8 cellular contexts compared by ENCODE assay signal in the genomic region with DNA sequence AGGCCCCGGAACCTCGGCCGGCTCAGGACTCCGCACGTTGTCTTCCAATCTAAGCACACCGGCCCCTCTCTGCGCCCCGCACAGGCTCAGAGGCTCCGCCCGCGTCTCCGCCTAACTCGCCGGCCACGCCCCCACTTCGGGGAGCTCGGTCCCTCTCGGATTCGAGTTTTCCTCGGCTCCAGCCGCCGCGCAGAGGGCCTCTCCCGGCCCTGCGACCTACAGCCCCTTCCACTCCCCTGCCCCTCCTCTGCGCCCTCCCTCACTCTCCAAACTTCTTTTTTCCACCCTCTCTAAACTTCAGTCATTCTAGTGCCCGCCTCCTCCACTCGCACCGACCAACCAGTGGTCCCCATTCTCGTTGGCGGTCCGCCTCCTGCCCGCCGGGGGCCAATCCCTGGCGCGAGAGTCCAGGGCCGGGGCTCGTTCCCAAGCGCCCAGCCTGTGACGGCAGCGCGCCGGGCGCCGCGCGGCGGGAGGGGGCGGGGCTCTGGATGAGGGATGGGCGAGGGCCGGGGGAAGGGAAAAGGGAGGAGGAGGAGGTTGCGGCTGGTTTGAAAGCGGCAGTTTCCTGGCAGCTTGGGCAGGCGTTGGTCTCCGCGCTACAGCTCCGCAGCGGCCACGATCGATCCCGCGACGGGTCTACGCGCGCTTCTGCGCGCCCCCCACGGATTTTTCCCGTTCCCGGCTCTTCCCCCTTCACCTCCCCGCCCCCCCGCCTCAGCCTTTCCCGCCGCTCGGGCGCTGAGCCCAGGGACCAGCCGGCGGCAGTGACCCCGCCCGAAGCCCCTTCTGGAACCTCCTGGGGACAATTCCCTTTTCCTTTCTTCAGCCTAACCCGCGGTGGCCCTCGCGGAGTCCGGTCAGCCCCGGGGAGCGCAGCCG. TPM values are rescaled to one million over a fixed set of nuclear protein-coding genes. Genes with fewer than 3 reads are reported as not detected.
A peak's percentile ranks its signal among the peaks of the same experiment; 100 is the strongest.
DNase-seq lines count a peak whose midpoint lies in the region; ATAC-seq and TF ChIP-seq lines count a peak whose summit lies in the region.

A gene (plus strand): TSS at position 563 of the 882 bp plus-strand sequence. CDS start 519 bp downstream, outside the sequence.

- H3K9me3 Mint-ChIP-seq in GM23338 = no peaks in the 10 kb centered on the region
- H3K9me3 Mint-ChIP-seq in natural killer cell = no peaks in the 10 kb centered on the region

- ATAC-seq in GM23338 = peak; percentile 91
- peak; percentile 95 to 96 (median 95) for ATAC-seq in natural killer cell

- peak within 1 kb of the TSS; percentile 97 for H2AFZ ChIP-seq in GM23338

- no peaks in the 10 kb centered on the region; the same call in 1 of the 2 replicates for H4K20me1 ChIP-seq in GM23338 (replicated peaks; ENCODE audit: insufficient read depth)

- H3K27ac ChIP-seq in GM23338 (ENCODE audit: low read depth) (peak within 1 kb of the TSS; percentile 6; the same call in 1 of the 2 replicates), RWPE1 (peak within 1 kb of the TSS; percentile 92)

- H3K27ac Mint-ChIP-seq in GM23338 (peak within 1 kb of the TSS; percentile 84), natural killer cell (peak within 1 kb of the TSS in 1 of 2 donors; percentile 42)

- H3K9me2 ChIP-seq in GM23338 (ENCODE audit: insufficient read depth) = no peaks in the 10 kb centered on the region

- H3K4me1 Mint-ChIP-seq in GM23338 (peaks cover 19% of the 10 kb centered on the region), natural killer cell (peaks cover 20 to 27% of the 10 kb centered on the region in 2 donors)

- H3K4me1 ChIP-seq in GM23338 (ENCODE audit: insufficient read depth) = peaks cover 24% of the 10 kb centered on the region

- TF ChIP-seq CTCF in GM23338 (conservative IDR thresholded peaks at IDR 0.05; ENCODE audit: low read depth in 2 of 2) (no peak), RWPE1 (conservative IDR thresholded peaks at IDR 0.05; ENCODE audit: low read depth) (no peak), natural killer cell (IDR thresholded peaks at IDR 0.05) (no peak)

- POLR2A ChIA-PET in RWPE1 (lab: Yijun Ruan, JAX; ENCODE audit: low non-redundant PET) = interaction anchor here (0.6 kb wide), 1 partner anchor 166 kb away, joined by 3 read pairs; no protein-coding TSS in a partner anchor

- intact Hi-C loops in natural killer cell (cut with micrococcal nuclease) = no loop called here

- CTCF ChIA-PET in RWPE1 (lab: Yijun Ruan, JAX) = interaction anchor here (1.3 kb wide), 1 partner anchor 63 kb away, joined by 3 read pairs; no protein-coding TSS in a partner anchor

- H3K27me3 Mint-ChIP-seq in GM23338 (ENCODE audit: insufficient read depth, low read depth, poor library complexity) = peaks cover 6% of the 10 kb centered on the region
- H3K27me3 Mint-ChIP-seq in natural killer cell (ENCODE audit: low read depth in 2 of 2) = peaks cover 13 to 40% of the 10 kb centered on the region in 2 donors

- peak within 1 kb of the TSS; percentile 95 for H3K4me2 ChIP-seq in GM23338

- H3K27me3 ChIP-seq in GM23338 (ENCODE audit: insufficient read depth) = peaks cover 18% of the 10 kb centered on the region

- peak within 1 kb of the TSS; percentile 83 for H3K4me3 ChIP-seq in GM23338

- H3K79me2 ChIP-seq in GM23338 (replicated peaks; ENCODE audit: insufficient read depth) = peaks cover 34% of the 10 kb centered on the region

- H3F3A ChIP-seq in GM23338 (replicated peaks; ENCODE audit: low read depth) = peaks cover 7% of the 10 kb centered on the region

- H3K36me3 ChIP-seq in GM23338 (ENCODE audit: insufficient read depth) = no peaks in the 10 kb centered on the region

- DNase-seq in DMS79 treated with DMSO at 0.1 percent for 48 hours (lab: John Stamatoyannopoulos, UW) (peak; percentile 99), GM23338 (ENCODE audit: low spot score) (peak; percentile 98), LHCN-M2 (ENCODE audit: low read depth) (peak; percentile 98), RWPE1 (ENCODE audit: low spot score) (peak; percentile 94), fibroblast of peridontal ligament (ENCODE audit: extremely low read depth) (peak; percentile 98), natural killer cell (peak; percentile 82)
- DNase-seq in activated T-helper 9 cell treated with anti-CD3 and anti-CD28 coated beads, Interleukin-2, amount 50 U/mL, for 16 hours (ENCODE audit: low read depth) = peak; percentile 93
- peak; percentile 86 to 93 (median 91) for DNase-seq in stimulated activated naive CD4-positive, alpha-beta T cell (lab: John Stamatoyannopoulos, UW)

- H3K4me3 Mint-ChIP-seq in GM23338 = peak within 1 kb of the TSS; percentile 84
- peak within 1 kb of the TSS; percentile 91 for H3K4me3 Mint-ChIP-seq in natural killer cell

- H3K36me3 Mint-ChIP-seq in GM23338 (ENCODE audit: low read depth) = no peaks in the 10 kb centered on the region
- H3K36me3 Mint-ChIP-seq in natural killer cell = no peaks in the 10 kb centered on the region

TF ChIP-seq in GM23338, 12 proteins besides CTCF, POLR2A, EP300 and RAD21:
- TF ChIP-seq, protein P1, sequence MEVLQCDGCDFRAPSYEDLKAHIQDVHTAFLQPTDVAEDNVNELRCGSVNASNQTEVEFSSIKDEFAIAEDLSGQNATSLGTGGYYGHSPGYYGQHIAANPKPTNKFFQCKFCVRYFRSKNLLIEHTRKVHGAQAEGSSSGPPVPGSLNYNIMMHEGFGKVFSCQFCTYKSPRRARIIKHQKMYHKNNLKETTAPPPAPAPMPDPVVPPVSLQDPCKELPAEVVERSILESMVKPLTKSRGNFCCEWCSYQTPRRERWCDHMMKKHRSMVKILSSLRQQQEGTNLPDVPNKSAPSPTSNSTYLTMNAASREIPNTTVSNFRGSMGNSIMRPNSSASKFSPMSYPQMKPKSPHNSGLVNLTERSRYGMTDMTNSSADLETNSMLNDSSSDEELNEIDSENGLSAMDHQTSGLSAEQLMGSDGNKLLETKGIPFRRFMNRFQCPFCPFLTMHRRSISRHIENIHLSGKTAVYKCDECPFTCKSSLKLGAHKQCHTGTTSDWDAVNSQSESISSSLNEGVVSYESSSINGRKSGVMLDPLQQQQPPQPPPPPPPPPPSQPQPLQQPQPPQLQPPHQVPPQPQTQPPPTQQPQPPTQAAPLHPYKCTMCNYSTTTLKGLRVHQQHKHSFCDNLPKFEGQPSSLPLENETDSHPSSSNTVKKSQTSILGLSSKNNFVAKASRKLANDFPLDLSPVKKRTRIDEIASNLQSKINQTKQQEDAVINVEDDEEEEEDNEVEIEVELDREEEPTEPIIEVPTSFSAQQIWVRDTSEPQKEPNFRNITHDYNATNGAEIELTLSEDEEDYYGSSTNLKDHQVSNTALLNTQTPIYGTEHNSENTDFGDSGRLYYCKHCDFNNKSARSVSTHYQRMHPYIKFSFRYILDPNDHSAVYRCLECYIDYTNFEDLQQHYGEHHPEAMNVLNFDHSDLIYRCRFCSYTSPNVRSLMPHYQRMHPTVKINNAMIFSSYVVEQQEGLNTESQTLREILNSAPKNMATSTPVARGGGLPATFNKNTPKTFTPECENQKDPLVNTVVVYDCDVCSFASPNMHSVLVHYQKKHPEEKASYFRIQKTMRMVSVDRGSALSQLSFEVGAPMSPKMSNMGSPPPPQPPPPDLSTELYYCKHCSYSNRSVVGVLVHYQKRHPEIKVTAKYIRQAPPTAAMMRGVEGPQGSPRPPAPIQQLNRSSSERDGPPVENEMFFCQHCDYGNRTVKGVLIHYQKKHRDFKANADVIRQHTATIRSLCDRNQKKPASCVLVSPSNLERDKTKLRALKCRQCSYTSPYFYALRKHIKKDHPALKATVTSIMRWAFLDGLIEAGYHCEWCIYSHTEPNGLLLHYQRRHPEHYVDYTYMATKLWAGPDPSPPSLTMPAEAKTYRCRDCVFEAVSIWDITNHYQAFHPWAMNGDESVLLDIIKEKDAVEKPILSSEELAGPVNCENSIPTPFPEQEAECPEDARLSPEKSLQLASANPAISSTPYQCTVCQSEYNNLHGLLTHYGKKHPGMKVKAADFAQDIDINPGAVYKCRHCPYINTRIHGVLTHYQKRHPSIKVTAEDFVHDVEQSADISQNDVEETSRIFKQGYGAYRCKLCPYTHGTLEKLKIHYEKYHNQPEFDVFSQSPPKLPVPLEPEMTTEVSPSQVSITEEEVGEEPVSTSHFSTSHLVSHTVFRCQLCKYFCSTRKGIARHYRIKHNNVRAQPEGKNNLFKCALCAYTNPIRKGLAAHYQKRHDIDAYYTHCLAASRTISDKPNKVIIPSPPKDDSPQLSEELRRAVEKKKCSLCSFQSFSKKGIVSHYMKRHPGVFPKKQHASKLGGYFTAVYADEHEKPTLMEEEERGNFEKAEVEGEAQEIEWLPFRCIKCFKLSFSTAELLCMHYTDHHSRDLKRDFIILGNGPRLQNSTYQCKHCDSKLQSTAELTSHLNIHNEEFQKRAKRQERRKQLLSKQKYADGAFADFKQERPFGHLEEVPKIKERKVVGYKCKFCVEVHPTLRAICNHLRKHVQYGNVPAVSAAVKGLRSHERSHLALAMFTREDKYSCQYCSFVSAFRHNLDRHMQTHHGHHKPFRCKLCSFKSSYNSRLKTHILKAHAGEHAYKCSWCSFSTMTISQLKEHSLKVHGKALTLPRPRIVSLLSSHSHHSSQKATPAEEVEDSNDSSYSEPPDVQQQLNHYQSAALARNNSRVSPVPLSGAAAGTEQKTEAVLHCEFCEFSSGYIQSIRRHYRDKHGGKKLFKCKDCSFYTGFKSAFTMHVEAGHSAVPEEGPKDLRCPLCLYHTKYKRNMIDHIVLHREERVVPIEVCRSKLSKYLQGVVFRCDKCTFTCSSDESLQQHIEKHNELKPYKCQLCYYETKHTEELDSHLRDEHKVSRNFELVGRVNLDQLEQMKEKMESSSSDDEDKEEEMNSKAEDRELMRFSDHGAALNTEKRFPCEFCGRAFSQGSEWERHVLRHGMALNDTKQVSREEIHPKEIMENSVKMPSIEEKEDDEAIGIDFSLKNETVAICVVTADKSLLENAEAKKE (CRISPR knock-in tag; IDR thresholded peaks at IDR 0.05) = no peak
- TF ChIP-seq ZNF114 (CRISPR knock-in tag; IDR thresholded peaks at IDR 0.05) = no peak
- peak; percentile 78 for TF ChIP-seq CREB1 (CRISPR knock-in tag; IDR thresholded peaks at IDR 0.05; ENCODE audit: low read depth)
- peak; percentile 56; the same call in 1 of the 2 replicates for TF ChIP-seq POLR2AphosphoS5 (IDR thresholded peaks at IDR 0.05; ENCODE audit: low read depth)
- TF ChIP-seq, protein P2, sequence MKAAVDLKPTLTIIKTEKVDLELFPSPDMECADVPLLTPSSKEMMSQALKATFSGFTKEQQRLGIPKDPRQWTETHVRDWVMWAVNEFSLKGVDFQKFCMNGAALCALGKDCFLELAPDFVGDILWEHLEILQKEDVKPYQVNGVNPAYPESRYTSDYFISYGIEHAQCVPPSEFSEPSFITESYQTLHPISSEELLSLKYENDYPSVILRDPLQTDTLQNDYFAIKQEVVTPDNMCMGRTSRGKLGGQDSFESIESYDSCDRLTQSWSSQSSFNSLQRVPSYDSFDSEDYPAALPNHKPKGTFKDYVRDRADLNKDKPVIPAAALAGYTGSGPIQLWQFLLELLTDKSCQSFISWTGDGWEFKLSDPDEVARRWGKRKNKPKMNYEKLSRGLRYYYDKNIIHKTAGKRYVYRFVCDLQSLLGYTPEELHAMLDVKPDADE (IDR thresholded peaks at IDR 0.05) = no peak

RNA-seq across cellular contexts. Expression of the gene that starts here (rescaled TPM):
- 9.7 and 10.0 TPM in 2 replicates for total RNA-seq in GM23338 (2014; rRNA removed; shearing (Covaris generic))
- 2.5 and 3.9 TPM in 2 replicates for polyA plus RNA-seq in GM23338 (2016; fragmentation: Nextera tagmentation; extraction: Ambion mirVana)
- 8.8 and 11.1 TPM in 2 replicates for total RNA-seq in LHCN-M2 (2014; rRNA removed)
- polyA plus RNA-seq in LHCN-M2 (2012) = 1.8 TPM
- total RNA-seq in natural killer cell = 1 to 10 TPM in 1 of 3 donors, under 1 TPM in 2; 0.61 to 1.6 (median 0.66) TPM

Comparison
In these comparisons a context has a peak if more than half of its experiments do, and no peak if none do; other contexts are left out.
1. Peak in every context shown above with its lines: DNase-seq, ATAC-seq, H3K4me3 ChIP-seq and H3K27ac ChIP-seq.